In genomic region chr9:127546125-127546832, GRCh38 we compare ENCODE assay signal across 9 cellular contexts.
DNase-seq lines count a peak whose midpoint lies in the region; ATAC-seq and TF ChIP-seq lines count a peak whose summit lies in the region.
"Had no signal": no experiment of that assay in that cellular context is flagged by ENCODE, and none has a peak within 500 bp of the region (broad histone marks: within the 10 kb centered on the region; RNA-seq: fewer than 3 reads in every experiment).

No MANE protein-coding gene starts in this region.

- no peaks in the 10 kb centered on the region for H3K9me3 ChIP-seq in left lung
- no peaks in the 10 kb centered on the region for H3K9me3 ChIP-seq in stomach
- no peaks in the 10 kb centered on the region for H3K9me3 ChIP-seq in A673 (ENCODE audit: low read depth, low read length, poor library complexity, severe bottlenecking)

- intact Hi-C loops in activated T-helper 2 cell treated with anti-CD3 and anti-CD28 coated beads, Interferon-gamma antibody, Interleukin-2, Interleukin-4, amounts not matched to agents 10 μg/mL and 5 μg/mL and 100 μg/mL, durations not matched to agents 14 hours and 24 hours and 36 hours (cut with micrococcal nuclease), result no loop called here
- intact Hi-C loops in left lung (cut with DNase I) (no loop called here), stomach (cut with DNase I; ENCODE audit: low total_unique reads) (no loop called here), A673 (cut with micrococcal nuclease; ENCODE audit: unreplicated experiment) (no loop called here)

- POLR2A ChIA-PET in A673 (lab: Charles Lee; ENCODE audit: low non-redundant PET), result no interaction called here

- no peaks in the 10 kb centered on the region for H3K9me3 Mint-ChIP-seq in activated T-helper 2 cell treated with anti-CD3 and anti-CD28 coated beads, Interferon-gamma antibody, Interleukin-2, Interleukin-4, amounts not matched to agents 10 μg/mL and 5 μg/mL and 100 μg/mL, durations not matched to agents 14 hours and 24 hours and 36 hours

- TF ChIP-seq EP300 in stomach (IDR thresholded peaks at IDR 0.05), result no peak

- H3K27ac ChIP-seq in left lung (peak overlapping the region; percentile 71 to 73), stomach (peak overlapping the region; percentile 84 to 88 (median 85)), A673 (ENCODE audit: low read depth, low read length, poor library complexity, severe bottlenecking) (no peak overlapping the region)

- CTCF ChIA-PET in A673 (lab: Charles Lee), result no interaction called here

- H3K4me1 ChIP-seq in left lung (peaks cover 49 to 100% of the 10 kb centered on the region in 2 donors), stomach (peaks cover 85 to 99% (median 92%) of the 10 kb centered on the region in 4 donors), A673 (ENCODE audit: insufficient read depth, low read length, poor library complexity, severe bottlenecking) (no peaks in the 10 kb centered on the region)

- BruUV-seq in A673 (replicated peaks; lab: Mats Ljungman, UMichigan), result no TSS peak

- H3K4me3 ChIP-seq in left lung, result no peak overlapping the region
- peak overlapping the region in 1 of 4 donors; percentile 11 for H3K4me3 ChIP-seq in stomach
- H3K4me3 ChIP-seq in A673 (ENCODE audit: low read depth, low read length, poor library complexity, severe bottlenecking), result no peak overlapping the region

- WGBS in stomach, 5 donors, result 62 to 75% (median 64%) methylated on average over 9 to 14 of the region's 14 CpGs

- H3K27ac Mint-ChIP-seq in activated T-helper 2 cell treated with anti-CD3 and anti-CD28 coated beads, Interferon-gamma antibody, Interleukin-2, Interleukin-4, amounts not matched to agents 10 μg/mL and 5 μg/mL and 100 μg/mL, durations not matched to agents 14 hours and 24 hours and 36 hours, result peak overlapping the region; percentile 36

- H3K36me3 ChIP-seq in left lung (peaks cover 0 to 24% of the 10 kb centered on the region in 2 donors), stomach (peaks cover 0 to 13% (median 3%) of the 10 kb centered on the region in 4 donors), A673 (ENCODE audit: insufficient read depth, low read length, poor library complexity, severe bottlenecking) (no peaks in the 10 kb centered on the region)

- no peak for ATAC-seq in left lung
- no peak for ATAC-seq in HG02884 (IDR thresholded peaks at IDR 0.05; ENCODE audit: unreplicated experiment)
- ATAC-seq in HG03039 (IDR thresholded peaks at IDR 0.05; ENCODE audit: unreplicated experiment), result no peak

- DNase-seq in NCI-H146 (lab: John Stamatoyannopoulos, UW) (peak; percentile 32), NCI-H146 treated with DMSO at 0.1 percent for 48 hours (lab: John Stamatoyannopoulos, UW; ENCODE audit: unreplicated experiment) (no peak), left lung (peak in 1 of 2 donors; percentile 66), stomach (no peak), A673 (ENCODE audit: low spot score) (no peak)
- no peak for DNase-seq in activated T-helper 2 cell treated with anti-CD3 and anti-CD28 coated beads, Interferon-gamma antibody, Interleukin-2, Interleukin-4, amounts not matched to agents 10 μg/mL and 5 μg/mL and 100 μg/mL, durations not matched to agents 14 hours and 24 hours and 36 hours (ENCODE audit: low spot score)
- DNase-seq: NCI-H2227 treated with DMSO at 0.1 percent for 48 hours had no signal

- TF ChIP-seq CTCF in left lung (IDR thresholded peaks at IDR 0.05) (no peak), stomach (IDR thresholded peaks at IDR 0.05) (no peak), A673 (conservative IDR thresholded peaks at IDR 0.05; ENCODE audit: low read depth, low read length) (no peak)

- no peaks in the 10 kb centered on the region for H3K36me3 Mint-ChIP-seq in activated T-helper 2 cell treated with anti-CD3 and anti-CD28 coated beads, Interferon-gamma antibody, Interleukin-2, Interleukin-4, amounts not matched to agents 10 μg/mL and 5 μg/mL and 100 μg/mL, durations not matched to agents 14 hours and 24 hours and 36 hours (ENCODE audit: low read depth)

- H3K4me3 Mint-ChIP-seq in activated T-helper 2 cell treated with anti-CD3 and anti-CD28 coated beads, Interferon-gamma antibody, Interleukin-2, Interleukin-4, amounts not matched to agents 10 μg/mL and 5 μg/mL and 100 μg/mL, durations not matched to agents 14 hours and 24 hours and 36 hours (ENCODE audit: low read depth), result no peak overlapping the region

- TF ChIP-seq POLR2A in stomach (IDR thresholded peaks at IDR 0.05), result no peak

- H3K27me3 ChIP-seq in left lung (no peaks in the 10 kb centered on the region), stomach (no peaks in the 10 kb centered on the region), A673 (replicated peaks; ENCODE audit: insufficient read depth, low read depth, low read length, poor library complexity) (no peaks in the 10 kb centered on the region)

- H3K27me3 Mint-ChIP-seq in activated T-helper 2 cell treated with anti-CD3 and anti-CD28 coated beads, Interferon-gamma antibody, Interleukin-2, Interleukin-4, amounts not matched to agents 10 μg/mL and 5 μg/mL and 100 μg/mL, durations not matched to agents 14 hours and 24 hours and 36 hours (ENCODE audit: low read depth), result no peaks in the 10 kb centered on the region

- H3K4me1 Mint-ChIP-seq in activated T-helper 2 cell treated with anti-CD3 and anti-CD28 coated beads, Interferon-gamma antibody, Interleukin-2, Interleukin-4, amounts not matched to agents 10 μg/mL and 5 μg/mL and 100 μg/mL, durations not matched to agents 14 hours and 24 hours and 36 hours (ENCODE audit: low read depth), result peaks cover 8% of the 10 kb centered on the region
